In the genomic region with DNA sequence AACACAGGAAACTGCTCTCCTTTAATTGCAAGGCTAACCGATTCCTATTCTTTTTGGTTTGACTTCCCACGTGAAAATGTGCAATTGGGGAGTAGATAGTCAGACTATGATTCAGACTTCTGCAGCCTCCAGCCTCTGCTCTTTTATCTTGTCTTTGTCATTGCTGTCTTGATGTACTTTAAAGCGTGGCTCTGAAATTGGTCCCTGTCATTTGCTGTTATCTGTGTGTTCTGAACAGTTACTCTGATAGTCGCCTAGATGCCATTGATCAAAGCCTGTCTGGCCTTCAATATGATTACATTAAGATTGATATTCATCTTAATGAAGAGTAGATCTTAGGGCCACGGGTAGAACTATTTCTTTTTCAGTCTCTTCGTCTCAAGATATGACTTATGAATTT, we compare ENCODE assay signal across 24 cellular contexts.
"Had no signal": no experiment of that assay in that cellular context is flagged by ENCODE, and none has a peak within 500 bp of the region (broad histone marks: within the 10 kb centered on the region; RNA-seq: fewer than 3 reads in every experiment).

No MANE protein-coding gene starts in this region.

- H3K9me3 Mint-ChIP-seq: stimulated activated naive B cell treated with anti-CD40 and anti-IgM and Interleukin-4, amounts not matched to agents 10 μg/mL and 1 μg/mL and 100 μg/mL, for 72 hours had no signal

- H3K27me3 Mint-ChIP-seq: naive thymus-derived CD8-positive, alpha-beta T cell; progenitor cell of endocrine pancreas; stimulated activated naive B cell treated with anti-CD40 and anti-IgM and Interleukin-4, amounts not matched to agents 10 μg/mL and 1 μg/mL and 100 μg/mL, for 72 hours had no signal

- H3K9ac ChIP-seq: neural progenitor cell, parathyroid adenoma had no signal

- H3K4me1 ChIP-seq: left ventricle myocardium inferior, neural progenitor cell, parathyroid adenoma, right atrium auricular region, right lobe of liver, stomach, testis, thyroid gland, transverse colon, upper lobe of right lung had no signal

- H3K4me3 ChIP-seq: left ventricle myocardium inferior, lung, neural progenitor cell, right atrium auricular region, right lobe of liver, stomach, testis, thyroid gland, transverse colon, upper lobe of right lung had no signal

- H3K27me3 ChIP-seq: neural progenitor cell, neutrophil, right atrium auricular region, right lobe of liver, stomach, testis, thyroid gland, transverse colon, upper lobe of right lung had no signal

- H3K36me3 ChIP-seq: left ventricle myocardium inferior, neural progenitor cell, neutrophil, right atrium auricular region, right lobe of liver, stomach, thyroid gland, transverse colon, upper lobe of right lung had no signal

- H3K27ac Mint-ChIP-seq: immature natural killer cell; naive thymus-derived CD8-positive, alpha-beta T cell; nephron progenitor cell; neural progenitor cell; progenitor cell of endocrine pancreas; stimulated activated naive B cell treated with anti-CD40 and anti-IgM and Interleukin-4, amounts not matched to agents 10 μg/mL and 1 μg/mL and 100 μg/mL, for 72 hours had no signal

- H3K27ac ChIP-seq: left ventricle myocardium inferior, neural progenitor cell, neutrophil, parathyroid adenoma, right atrium auricular region, right lobe of liver, stomach, testis, thyroid gland, transverse colon, upper lobe of right lung had no signal

- H3K79me2 ChIP-seq: parathyroid adenoma had no signal

- DNase-seq: hypothalamus; immature natural killer cell; left ventricle myocardium inferior; naive thymus-derived CD8-positive, alpha-beta T cell; nephron progenitor cell; occipital lobe; right lobe of liver; stimulated activated CD4-positive, alpha-beta T cell treated with anti-CD3 and anti-CD28 coated beads, Interleukin-12 subunit alpha, Interleukin-12 subunit beta, amount 100 ng/mL, for 4 hours; stimulated activated CD4-positive, alpha-beta T cell treated with anti-CD3 and anti-CD28 coated beads, Interleukin-15, amount 100 ng/mL, for 24 hours; stimulated activated CD4-positive, alpha-beta T cell treated with anti-CD3 and anti-CD28 coated beads, Interleukin-2, amount 100 ng/mL, for 24 hours; stimulated activated CD4-positive, alpha-beta T cell treated with anti-CD3 and anti-CD28 coated beads, Interleukin-4, amount 100 ng/mL, for 1 hour; stimulated activated naive B cell treated with anti-CD40 and anti-IgM and Interleukin-4, amounts not matched to agents 10 μg/mL and 1 μg/mL and 100 μg/mL, for 72 hours; stimulated activated naive CD8-positive, alpha-beta T cell treated with anti-CD3 and anti-CD28 coated beads, Interleukin-15, Interleukin-2, amounts not matched to agents 100 U/mL and 50 U/mL, for 24 hours; stomach; testis; thyroid gland; transverse colon; upper lobe of right lung had no signal

- H3K4me2 ChIP-seq: neural progenitor cell had no signal

- H3K36me3 Mint-ChIP-seq: immature natural killer cell; naive thymus-derived CD8-positive, alpha-beta T cell; neural progenitor cell; stimulated activated naive B cell treated with anti-CD40 and anti-IgM and Interleukin-4, amounts not matched to agents 10 μg/mL and 1 μg/mL and 100 μg/mL, for 72 hours had no signal

- H3K4me3 Mint-ChIP-seq: immature natural killer cell; naive thymus-derived CD8-positive, alpha-beta T cell; nephron progenitor cell; neural progenitor cell; stimulated activated naive B cell treated with anti-CD40 and anti-IgM and Interleukin-4, amounts not matched to agents 10 μg/mL and 1 μg/mL and 100 μg/mL, for 72 hours had no signal

- H2AFZ ChIP-seq: parathyroid adenoma had no signal

- H3K4me1 Mint-ChIP-seq: immature natural killer cell; naive thymus-derived CD8-positive, alpha-beta T cell; neural progenitor cell; stimulated activated naive B cell treated with anti-CD40 and anti-IgM and Interleukin-4, amounts not matched to agents 10 μg/mL and 1 μg/mL and 100 μg/mL, for 72 hours had no signal

- H3K9me3 ChIP-seq: neutrophil, right lobe of liver, testis, thyroid gland, transverse colon, upper lobe of right lung had no signal
